In the genomic region with DNA sequence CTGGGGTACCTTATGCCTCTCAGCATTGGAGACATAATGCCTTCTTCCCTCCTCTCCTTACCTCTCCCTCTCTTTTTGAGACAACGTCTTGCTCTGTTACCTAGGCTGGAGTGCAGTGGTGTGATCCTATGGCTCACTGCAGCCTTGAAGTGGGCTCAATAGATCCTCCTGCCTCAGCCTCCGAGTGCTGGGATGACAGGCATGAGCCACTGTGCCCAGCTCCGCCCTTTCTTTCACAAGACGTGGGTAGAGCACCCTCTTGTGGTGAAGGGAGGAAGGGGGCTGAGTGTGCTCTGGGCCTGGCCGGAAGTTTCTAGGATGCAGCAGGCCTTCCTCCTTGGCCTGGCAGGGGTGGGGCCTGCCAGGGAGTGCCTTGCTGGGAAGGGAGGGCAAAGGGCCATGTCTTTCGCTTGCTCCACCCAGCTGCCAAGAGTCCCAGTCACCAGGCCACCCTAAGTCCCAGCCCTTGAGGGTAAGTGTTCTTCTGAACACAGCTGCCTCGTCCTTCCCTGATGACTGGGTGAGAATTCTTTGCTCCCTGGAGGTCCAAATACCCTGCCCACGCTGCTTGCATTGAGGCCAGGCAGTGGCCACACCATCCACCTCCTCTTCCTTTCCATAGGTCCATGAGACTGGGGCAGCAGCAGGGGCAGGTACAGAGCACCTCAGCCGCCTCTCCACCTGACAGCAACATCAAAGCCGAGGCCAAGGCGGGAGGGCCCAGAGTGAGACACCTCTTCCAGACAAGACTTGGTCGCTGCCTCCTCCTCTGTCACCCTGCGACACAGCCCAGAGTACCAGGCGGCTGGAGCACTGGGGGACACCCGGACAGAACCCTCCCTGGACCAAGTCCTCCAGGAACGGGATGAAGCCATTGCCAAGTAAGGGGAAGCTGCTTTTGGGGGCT, we compare ENCODE assay signal across 1 cellular context.
TF ChIP-seq lines count a peak whose summit lies in the region.

No MANE protein-coding gene starts in this region.

TF ChIP-seq in A549, 52 proteins besides CTCF, POLR2A, EP300 and RAD21 (continued from another document):
- TF ChIP-seq HDAC2 (IDR thresholded peaks at IDR 0.05) (no peak), JUN (IDR thresholded peaks at IDR 0.05) (peak in 1 of 2 experiments; percentile 51; a peak in 1 of 5 replicates), TFCP2L1 (CRISPR knock-in tag; IDR thresholded peaks at IDR 0.05) (0 out of 2 replicates have a peak, but pooled peaks have one; percentile 23), HMGXB4 (CRISPR knock-in tag; IDR thresholded peaks at IDR 0.05; ENCODE audit: borderline replicate concordance) (no peak), HEYL (CRISPR knock-in tag; IDR thresholded peaks at IDR 0.05) (no peak), ELK1 (IDR thresholded peaks at IDR 0.05; ENCODE audit: low read depth, low read length) (no peak), MAX (IDR thresholded peaks at IDR 0.05) (peak; percentile 75; the same call in 1 of the 2 replicates), CBX2 (IDR thresholded peaks at IDR 0.05; ENCODE audit: borderline replicate concordance, low read depth) (no peak), FOSL2 (IDR thresholded peaks at IDR 0.05) (no peak), FOSL2 (CRISPR knock-in tag; IDR thresholded peaks at IDR 0.05) (0 out of 2 replicates have a peak, but pooled peaks have one; percentile 30), EHMT2 (IDR thresholded peaks at IDR 0.05; ENCODE audit: low read depth) (no peak), SMC3 (IDR thresholded peaks at IDR 0.05) (peak; percentile 87), CEBPB (IDR thresholded peaks at IDR 0.05) (peak in 1 of 2 experiments; percentile 52; a peak in 1 of 4 replicates), ZC3H11A (IDR thresholded peaks at IDR 0.05) (no peak; the same call in 1 of the 2 replicates), POLR2AphosphoS2 (conservative IDR thresholded peaks at IDR 0.05; ENCODE audit: low read length) (peak; percentile 82; the same call in 1 of the 2 replicates), RARB (CRISPR knock-in tag; IDR thresholded peaks at IDR 0.05) (no peak), CBX8 (IDR thresholded peaks at IDR 0.05) (no peak)
- TF ChIP-seq, protein P1, sequence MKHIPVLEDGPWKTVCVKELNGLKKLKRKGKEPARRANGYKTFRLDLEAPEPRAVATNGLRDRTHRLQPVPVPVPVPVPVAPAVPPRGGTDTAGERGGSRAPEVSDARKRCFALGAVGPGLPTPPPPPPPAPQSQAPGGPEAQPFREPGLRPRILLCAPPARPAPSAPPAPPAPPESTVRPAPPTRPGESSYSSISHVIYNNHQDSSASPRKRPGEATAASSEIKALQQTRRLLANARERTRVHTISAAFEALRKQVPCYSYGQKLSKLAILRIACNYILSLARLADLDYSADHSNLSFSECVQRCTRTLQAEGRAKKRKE (CRISPR knock-in tag; IDR thresholded peaks at IDR 0.05; ENCODE audit: low read depth) = no peak
- TF ChIP-seq, protein P2, sequence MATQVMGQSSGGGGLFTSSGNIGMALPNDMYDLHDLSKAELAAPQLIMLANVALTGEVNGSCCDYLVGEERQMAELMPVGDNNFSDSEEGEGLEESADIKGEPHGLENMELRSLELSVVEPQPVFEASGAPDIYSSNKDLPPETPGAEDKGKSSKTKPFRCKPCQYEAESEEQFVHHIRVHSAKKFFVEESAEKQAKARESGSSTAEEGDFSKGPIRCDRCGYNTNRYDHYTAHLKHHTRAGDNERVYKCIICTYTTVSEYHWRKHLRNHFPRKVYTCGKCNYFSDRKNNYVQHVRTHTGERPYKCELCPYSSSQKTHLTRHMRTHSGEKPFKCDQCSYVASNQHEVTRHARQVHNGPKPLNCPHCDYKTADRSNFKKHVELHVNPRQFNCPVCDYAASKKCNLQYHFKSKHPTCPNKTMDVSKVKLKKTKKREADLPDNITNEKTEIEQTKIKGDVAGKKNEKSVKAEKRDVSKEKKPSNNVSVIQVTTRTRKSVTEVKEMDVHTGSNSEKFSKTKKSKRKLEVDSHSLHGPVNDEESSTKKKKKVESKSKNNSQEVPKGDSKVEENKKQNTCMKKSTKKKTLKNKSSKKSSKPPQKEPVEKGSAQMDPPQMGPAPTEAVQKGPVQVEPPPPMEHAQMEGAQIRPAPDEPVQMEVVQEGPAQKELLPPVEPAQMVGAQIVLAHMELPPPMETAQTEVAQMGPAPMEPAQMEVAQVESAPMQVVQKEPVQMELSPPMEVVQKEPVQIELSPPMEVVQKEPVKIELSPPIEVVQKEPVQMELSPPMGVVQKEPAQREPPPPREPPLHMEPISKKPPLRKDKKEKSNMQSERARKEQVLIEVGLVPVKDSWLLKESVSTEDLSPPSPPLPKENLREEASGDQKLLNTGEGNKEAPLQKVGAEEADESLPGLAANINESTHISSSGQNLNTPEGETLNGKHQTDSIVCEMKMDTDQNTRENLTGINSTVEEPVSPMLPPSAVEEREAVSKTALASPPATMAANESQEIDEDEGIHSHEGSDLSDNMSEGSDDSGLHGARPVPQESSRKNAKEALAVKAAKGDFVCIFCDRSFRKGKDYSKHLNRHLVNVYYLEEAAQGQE (IDR thresholded peaks at IDR 0.05) = no peak
TF ChIP-seq in A549: peak in this region for 8.
